In the genomic region with DNA sequence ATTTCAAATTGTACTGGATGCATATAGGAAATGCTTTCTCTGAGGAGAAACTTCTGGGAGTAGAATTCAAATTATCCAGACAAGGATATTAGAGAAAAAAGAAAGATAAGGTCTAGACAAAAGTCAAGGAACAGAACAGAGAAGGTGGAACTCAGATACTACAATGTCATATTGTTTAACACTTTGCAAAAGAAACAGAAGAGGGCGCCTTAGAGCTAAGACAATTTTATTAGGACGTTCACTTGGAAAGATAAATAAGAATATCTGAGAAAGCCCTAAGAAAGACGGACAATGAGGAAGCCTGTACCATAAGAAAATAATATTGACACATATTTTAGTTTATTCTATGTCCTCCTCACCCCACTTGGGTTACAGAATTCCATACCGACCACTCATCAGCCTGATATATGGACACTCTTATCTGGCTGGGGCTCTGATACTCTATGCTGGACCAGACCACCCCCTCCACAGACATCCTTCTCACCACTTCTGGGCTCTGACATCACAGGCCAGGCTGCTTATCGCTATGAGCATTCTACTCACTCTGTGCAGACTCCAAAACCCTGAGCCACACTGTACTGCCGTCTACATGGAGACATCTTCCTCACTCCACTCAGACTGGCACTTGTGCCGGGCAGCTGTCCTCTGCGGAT, we compare ENCODE assay signal across 9 cellular contexts. TPM values are rescaled to one million over a fixed set of nuclear protein-coding genes. Genes with fewer than 3 reads are reported as not detected.
A peak's percentile ranks its signal among the peaks of the same experiment; 100 is the strongest.
DNase-seq lines count a peak whose midpoint lies in the region; ATAC-seq, FAIRE-seq and TF ChIP-seq lines count a peak whose summit lies in the region.
"Had no signal": no experiment of that assay in that cellular context is flagged by ENCODE, and none has a peak within 500 bp of the region (broad histone marks: within the 10 kb centered on the region; RNA-seq: fewer than 3 reads in every experiment).

No MANE protein-coding gene starts in this region.

- no peaks in the 10 kb centered on the region for H3K4me1 ChIP-seq in OCI-LY1 (ENCODE audit: insufficient read depth, low read length, severe bottlenecking)
- no peaks in the 10 kb centered on the region for H3K4me1 ChIP-seq in H1 (replicated peaks in 1 of 4; ENCODE audit: control insufficient read depth in 3 of 4, insufficient read depth in 4 of 4, low read length in 3 of 4)
- no peaks in the 10 kb centered on the region for H3K4me1 ChIP-seq in naive thymus-derived CD4-positive, alpha-beta T cell (ENCODE audit: control insufficient read depth in 2 of 2, insufficient read depth in 2 of 2, low read length in 2 of 2)

- no peak overlapping the region for H3K27ac Mint-ChIP-seq in naive thymus-derived CD4-positive, alpha-beta T cell
- H3K27ac Mint-ChIP-seq: dendritic cell treated with granulocyte-macrophage colony-stimulating factor and Interleukin-4, amounts not matched to agents 40 ng/mL and 50 ng/mL, for 4 days had no signal

- no peak overlapping the region for H2AK5ac ChIP-seq in H1 (ENCODE audit: low read depth, low read length)

- no peaks in the 10 kb centered on the region for H3K79me1 ChIP-seq in H1 (ENCODE audit: low read depth, low read length)

- peaks cover 7% of the 10 kb centered on the region; the same call in 1 of the 2 replicates for H3K27me3 ChIP-seq in OCI-LY1 (ENCODE audit: insufficient read depth, low read length)
- H3K27me3 ChIP-seq in H1 (replicated peaks in 1 of 4; ENCODE audit: control insufficient read depth in 3 of 4, extremely low read depth in 1 of 4, insufficient read depth in 3 of 4, low read length in 3 of 4), result no peaks in the 10 kb centered on the region
- no peaks in the 10 kb centered on the region for H3K27me3 ChIP-seq in naive thymus-derived CD4-positive, alpha-beta T cell (ENCODE audit: control insufficient read depth in 2 of 2, insufficient read depth in 2 of 2, low read length in 2 of 2)

- no peak overlapping the region for H2BK20ac ChIP-seq in H1 (ENCODE audit: low read length)

- H2AFZ ChIP-seq in OCI-LY1 (ENCODE audit: low read length), result no peak overlapping the region
- H2AFZ ChIP-seq in H1 (ENCODE audit: low read length), result no peak overlapping the region

- no peak overlapping the region for H3K4me2 ChIP-seq in OCI-LY1 (ENCODE audit: low read length)
- no peak overlapping the region for H3K4me2 ChIP-seq in H1 (ENCODE audit: insufficient read depth in 1 of 2, low read depth in 2 of 2, low read length in 2 of 2)

- H3K9me3 Mint-ChIP-seq in naive thymus-derived CD4-positive, alpha-beta T cell, result no peaks in the 10 kb centered on the region
- H3K9me3 Mint-ChIP-seq: dendritic cell treated with granulocyte-macrophage colony-stimulating factor and Interleukin-4, amounts not matched to agents 40 ng/mL and 50 ng/mL, for 4 days had no signal

- peak; percentile 50 to 52 for TF ChIP-seq RAD21 in H1 (IDR thresholded peaks at IDR 0.05 in 1 of 2, conservative IDR thresholded peaks at IDR 0.05 in 1 of 2; ENCODE audit: low read depth in 2 of 2, low read length in 2 of 2)

- H3K36me3 ChIP-seq in OCI-LY1 (ENCODE audit: insufficient read depth, low read length) (no peaks in the 10 kb centered on the region; the same call in 1 of the 2 replicates), H1 (ENCODE audit: control insufficient read depth in 2 of 4, insufficient read depth in 4 of 4, low read length in 3 of 4) (no peaks in the 10 kb centered on the region)
- no peaks in the 10 kb centered on the region for H3K36me3 ChIP-seq in naive thymus-derived CD4-positive, alpha-beta T cell (ENCODE audit: control insufficient read depth in 2 of 3, insufficient read depth in 3 of 3, low read length in 3 of 3)

- no peak overlapping the region for H2BK12ac ChIP-seq in H1 (ENCODE audit: low read depth, low read length)

- H3K23ac ChIP-seq in H1 (ENCODE audit: insufficient read length), result no peak overlapping the region

- in situ Hi-C loops in GM13977 (cut with MboI; ENCODE audit: low pct_unique_long_range_greater_than_20kb, low sequenced_read_pairs, unreplicated experiment), result loop anchor here (10.0 kb wide), 3 partner anchors 235 to 855 kb away; partner anchors contain the start of gene JAK2

- no peak for TF ChIP-seq EP300 in H1 (IDR thresholded peaks at IDR 0.05; ENCODE audit: borderline replicate concordance in 1 of 2, low read depth in 2 of 2, low read length in 2 of 2)

- H3K4me3 Mint-ChIP-seq in naive thymus-derived CD4-positive, alpha-beta T cell, result no peak overlapping the region
- H3K4me3 Mint-ChIP-seq: dendritic cell treated with granulocyte-macrophage colony-stimulating factor and Interleukin-4, amounts not matched to agents 40 ng/mL and 50 ng/mL, for 4 days had no signal

- no peak overlapping the region for H3K9ac ChIP-seq in OCI-LY1 (ENCODE audit: low read length)
- H3K9ac ChIP-seq in H1 (replicated peaks in 1 of 4; ENCODE audit: extremely low read depth in 1 of 4, low read depth in 3 of 4, low read length in 3 of 4), result no peak overlapping the region

- H4K8ac ChIP-seq in H1 (ENCODE audit: extremely low read depth, insufficient read depth, low read length), result no peak overlapping the region

- DNase-seq in AG04449 (ENCODE audit: low read depth, low spot score) (no peak), GM13977 (ENCODE audit: low spot score) (peak; percentile 40), H1 (ENCODE audit: low read depth in 1 of 2, low spot score in 2 of 2) (no peak), retina (no peak)
- DNase-seq in naive thymus-derived CD4-positive, alpha-beta T cell, result peak in 5 of 9 donors; percentile 28 to 40 (median 33)

- CTCF ChIA-PET in AG04449 (lab: Yijun Ruan, JAX) (interaction anchor here (0.8 to 11.5 kb wide), 18 partner anchors 9 to 850 kb away, joined by 3 to 105 read pairs (median 4); partner anchors contain the start of genes AK3, JAK2 and RCL1), H1 (lab: Charles Lee; ENCODE audit: partially characterized antibody) (interaction anchor here (0.6 to 2.3 kb wide), 16 partner anchors 9 to 850 kb away, joined by 3 to 18 read pairs (median 4); partner anchors contain the start of gene AK3)
- CTCF ChIA-PET in naive thymus-derived CD4-positive, alpha-beta T cell (lab: Charles Lee), result interaction anchor here (0.5 to 1.9 kb wide), 4 partner anchors 10 to 1917 kb away, joined by 3 to 8 read pairs (median 4); partner anchors contain the start of gene AK3

- no peak overlapping the region for H3K4me3 ChIP-seq in AG04449 (ENCODE audit: low read depth, low read length)
- H3K4me3 ChIP-seq in OCI-LY1 (ENCODE audit: low read depth, low read length, poor library complexity, severe bottlenecking), result no peak overlapping the region
- no peak overlapping the region for H3K4me3 ChIP-seq in H1 (ENCODE audit: extremely low read depth in 1 of 4, insufficient read depth in 2 of 4, low read depth in 3 of 4, low read length in 4 of 4)
- H3K4me3 ChIP-seq in naive thymus-derived CD4-positive, alpha-beta T cell (ENCODE audit: low read length), result no peak overlapping the region

- H2BK5ac ChIP-seq in H1 (ENCODE audit: low read depth, low read length), result no peak overlapping the region

- no peak overlapping the region for H3K18ac ChIP-seq in H1 (ENCODE audit: extremely low read depth, low read length)

- H3K79me2 ChIP-seq in OCI-LY1 (ENCODE audit: insufficient read depth, low read length) (no peaks in the 10 kb centered on the region), H1 (ENCODE audit: control insufficient read depth in 1 of 2, insufficient read depth in 2 of 2, low read length in 2 of 2) (no peaks in the 10 kb centered on the region)

- H3K56ac ChIP-seq in H1 (replicated peaks; ENCODE audit: insufficient read length, low read depth, low read length), result no peak overlapping the region

- intact Hi-C loops in naive thymus-derived CD4-positive, alpha-beta T cell (cut with micrococcal nuclease), result loop anchor here (1.0 to 10.0 kb wide), 6 partner anchors 9 to 850 kb away; partner anchors contain the start of genes AK3 (in 1 of the 2), CDC37L1 (in 1 of the 2) and PLPP6 (in 1 of the 2)

- H3K36me3 Mint-ChIP-seq in naive thymus-derived CD4-positive, alpha-beta T cell, result no peaks in the 10 kb centered on the region

- 57% methylated on average over 8 of the region's 8 CpGs; no CpG with 5 or more reads in 1 of the 2 experiments for whole genome bisulfite sequencing in H1 (ENCODE audit: extremely low coverage in 1 of 2, insufficient coverage in 1 of 2, insufficient read length in 1 of 2, insufficient replicate concordance in 2 of 2, low coverage in 1 of 2, low lambda C conversion rate in 2 of 2, missing lambda C conversion rate in 1 of 2), 2 experiments

- no peaks in the 10 kb centered on the region for H4K20me1 ChIP-seq in OCI-LY1 (ENCODE audit: insufficient read depth, low read length)
- H4K20me1 ChIP-seq in H1 (replicated peaks in 1 of 2; ENCODE audit: control insufficient read depth in 1 of 2, insufficient read depth in 2 of 2, low read length in 2 of 2), result no peaks in the 10 kb centered on the region

- H3K9me2 ChIP-seq in OCI-LY1 (ENCODE audit: low read depth, low read length), result no peaks in the 10 kb centered on the region

- no peak for TF ChIP-seq POLR2A in H1 (IDR thresholded peaks at IDR 0.05; ENCODE audit: control extremely low read depth in 1 of 2, low read depth in 2 of 2, low read length in 2 of 2)

- H3K14ac ChIP-seq in H1 (ENCODE audit: insufficient read length), result no peak overlapping the region

- POLR2A ChIA-PET in AG04449 (lab: Yijun Ruan, JAX), result no interaction called here
- POLR2A ChIA-PET in H1 (lab: Charles Lee; ENCODE audit: partially characterized antibody), result interaction anchor here (1.3 kb wide), 1 partner anchor 9 kb away, joined by 5 read pairs; the partner anchor contains the start of gene AK3
- POLR2A ChIA-PET in naive thymus-derived CD4-positive, alpha-beta T cell (lab: Charles Lee), result interaction anchor here (0.6 kb wide), 1 partner anchor 37 kb away, joined by 3 read pairs; no protein-coding TSS in a partner anchor

- no peaks in the 10 kb centered on the region for H3F3A ChIP-seq in OCI-LY1 (ENCODE audit: insufficient read depth, low read length)

- H3K4ac ChIP-seq in H1 (replicated peaks; ENCODE audit: insufficient read length, low read depth, low read length), result no peak overlapping the region

- peaks cover 0 to 12% (median 0%) of the 10 kb centered on the region in 5 donors for H3K27me3 Mint-ChIP-seq in naive thymus-derived CD4-positive, alpha-beta T cell

- peak; percentile 73 for ATAC-seq in naive thymus-derived CD4-positive, alpha-beta T cell
- ATAC-seq in GM18868 (IDR thresholded peaks at IDR 0.05; ENCODE audit: unreplicated experiment) (no peak), HG02870 (IDR thresholded peaks at IDR 0.05; ENCODE audit: unreplicated experiment) (no peak)

- H3K27ac ChIP-seq in OCI-LY1 (ENCODE audit: low read depth, low read length, poor library complexity, severe bottlenecking), result no peak overlapping the region
- no peak overlapping the region for H3K27ac ChIP-seq in H1 (ENCODE audit: low read depth, low read length)
- no peak overlapping the region for H3K27ac ChIP-seq in naive thymus-derived CD4-positive, alpha-beta T cell (ENCODE audit: low read depth, low read length)

- H2BK120ac ChIP-seq in H1 (replicated peaks; ENCODE audit: low read depth, low read length), result no peak overlapping the region

- no peak overlapping the region for H2BK15ac ChIP-seq in H1 (ENCODE audit: low read length)

- peaks cover 0 to 7% (median 4%) of the 10 kb centered on the region in 7 donors for H3K4me1 Mint-ChIP-seq in naive thymus-derived CD4-positive, alpha-beta T cell

- no peaks in the 10 kb centered on the region for H3K23me2 ChIP-seq in H1 (ENCODE audit: low read depth, low read length)

- no peak overlapping the region for H4K91ac ChIP-seq in H1 (replicated peaks; ENCODE audit: insufficient read length, low read length)

- H3K9me3 ChIP-seq in OCI-LY1 (ENCODE audit: low read length) (no peaks in the 10 kb centered on the region), H1 (ENCODE audit: insufficient read depth in 2 of 2, low read depth in 1 of 2, low read length in 1 of 2) (no peaks in the 10 kb centered on the region)
- no peaks in the 10 kb centered on the region for H3K9me3 ChIP-seq in naive thymus-derived CD4-positive, alpha-beta T cell (ENCODE audit: control insufficient read depth in 2 of 3, low read length in 3 of 3)

- peak; percentile 40 for TF ChIP-seq CTCF in AG04449 (IDR thresholded peaks at IDR 0.05; ENCODE audit: insufficient read depth, low read length, missing control alignments)
- TF ChIP-seq CTCF in GM13977 (IDR thresholded peaks at IDR 0.05; ENCODE audit: extremely low read depth, insufficient read depth, missing control alignments), result peak; percentile 64
- peak; percentile 70 for TF ChIP-seq CTCF in OCI-LY1 (IDR thresholded peaks at IDR 0.05; ENCODE audit: low read length)
- peak in 2 of 3 experiments; percentile 13 to 48; a peak in 2 of 4 replicates for TF ChIP-seq CTCF in H1 (IDR thresholded peaks at IDR 0.05; ENCODE audit: control extremely low read depth in 1 of 3, insufficient read depth in 1 of 3, low read depth in 1 of 3, low read length in 3 of 3)

- peak; percentile 74 for FAIRE-seq in H1 (lab: Jason Lieb, UNC)

- no peak overlapping the region for H4K5ac ChIP-seq in H1 (ENCODE audit: insufficient read length, low read depth, low read length)

RNA-seq across cellular contexts. Expression of gene AK3, which starts 9.1 kb away (rescaled TPM):
- 23.9 and 30.0 TPM in 2 replicates for total RNA-seq in H1 (2021; fragmentation: NEBNext Ultra II Directional; extraction: Animal tissue kit (Norgen Biotek cat#: 25700))
- polyA plus RNA-seq in H1 (2011; rRNA removed), result 7.8 and 8.9 TPM in 2 replicates
- polyA plus RNA-seq in H1 (2011; cell fraction: cytosol; rRNA removed), result 15.0 TPM
- polyA plus RNA-seq in H1 (2011; cell fraction: nucleus; rRNA removed), result 17.1 TPM
- polyA plus RNA-seq in H1 (2012, experiment 1 of 2), result 13.0 to 17.0 TPM (median 14.2 TPM) in 4 replicates
- 1.9 TPM for polyA plus RNA-seq in H1 (2012, experiment 2 of 2)
- polyA plus RNA-seq in H1 (2013, experiment 1 of 2), result 28.2 TPM
- polyA plus RNA-seq in H1 (2013, experiment 2 of 2), result 26.4 TPM
- 11.4 and 22.6 TPM in 2 replicates for polyA minus RNA-seq in H1 (2011; rRNA and poly(A)+ RNA removed)
- 31.0 TPM for polyA minus RNA-seq in H1 (2011; cell fraction: cytosol; rRNA and poly(A)+ RNA removed)
- 45.6 TPM for polyA minus RNA-seq in H1 (2011; cell fraction: nucleus; rRNA and poly(A)+ RNA removed)
- 10 to 100 TPM; 18.0 to 34.8 (median 25.8) TPM for total RNA-seq in naive thymus-derived CD4-positive, alpha-beta T cell
- polyA plus RNA-seq in naive thymus-derived CD4-positive, alpha-beta T cell, result 10 to 100 TPM; 27.1 to 33.8 TPM

RNA-seq across cellular contexts. Expression of gene RCL1, which starts 42.6 kb away (rescaled TPM):
- total RNA-seq in H1 (2021; fragmentation: NEBNext Ultra II Directional; extraction: Animal tissue kit (Norgen Biotek cat#: 25700)), result 29.5 and 29.7 TPM in 2 replicates
- polyA plus RNA-seq in H1 (2011; rRNA removed), result 21.0 and 24.0 TPM in 2 replicates
- polyA plus RNA-seq in H1 (2011; cell fraction: cytosol; rRNA removed), result 15.3 TPM
- polyA plus RNA-seq in H1 (2011; cell fraction: nucleus; rRNA removed), result 45.5 TPM
- polyA plus RNA-seq in H1 (2012, experiment 1 of 2), result 19.5 to 21.1 TPM (median 20.6 TPM) in 4 replicates
- 11.4 TPM for polyA plus RNA-seq in H1 (2012, experiment 2 of 2)
- 24.0 TPM for polyA plus RNA-seq in H1 (2013, experiment 1 of 2)
- polyA plus RNA-seq in H1 (2013, experiment 2 of 2), result 25.5 TPM
- 36.2 and 40.4 TPM in 2 replicates for polyA minus RNA-seq in H1 (2011; rRNA and poly(A)+ RNA removed)
- 14.8 TPM for polyA minus RNA-seq in H1 (2011; cell fraction: cytosol; rRNA and poly(A)+ RNA removed)
- polyA minus RNA-seq in H1 (2011; cell fraction: nucleus; rRNA and poly(A)+ RNA removed), result 61.1 TPM
- total RNA-seq in naive thymus-derived CD4-positive, alpha-beta T cell, result 10 to 100 TPM; 21.5 to 39.4 (median 23.4) TPM
- 10 to 100 TPM; 24.2 to 24.7 TPM for polyA plus RNA-seq in naive thymus-derived CD4-positive, alpha-beta T cell

Comparison
In these comparisons a context has a peak if more than half of its experiments do, and no peak if none do; other contexts are left out.
1. DNase-seq: peak in GM13977 (single experiment) and naive thymus-derived CD4-positive, alpha-beta T cell (5 of 9); none in AG04449 (single experiment), H1 (0 of 2) and retina (single experiment).
2. Peak in every context shown above with its lines, with median percentiles within 50 percentile points of each other: CTCF ChIP-seq.